ENCODE assay signal across 12 cellular contexts in genomic region chr1:21896652-21897532, GRCh38. TPM values are rescaled to one million over a fixed set of nuclear protein-coding genes. Genes with fewer than 3 reads are reported as not detected.
DNase-seq lines count a peak whose midpoint lies in the region; ATAC-seq and TF ChIP-seq lines count a peak whose summit lies in the region.
"Had no signal": no experiment of that assay in that cellular context is flagged by ENCODE, and none has a peak within 500 bp of the region (broad histone marks: within the 10 kb centered on the region; RNA-seq: fewer than 3 reads in every experiment).

No MANE protein-coding gene starts in this region.

- H3K36me3 Mint-ChIP-seq in osteocyte (ENCODE audit: unreplicated experiment): no peaks in the 10 kb centered on the region
- H3K36me3 Mint-ChIP-seq in activated CD8-positive, alpha-beta T cell treated with anti-CD3 and anti-CD28 coated beads, Interleukin-2, amount 10 ng/mL, durations not matched to agents 7 days and 5 days (ENCODE audit: low read depth): no peaks in the 10 kb centered on the region

- H3K4me3 ChIP-seq in ACC112 (ENCODE audit: low read depth, low read length) (no peak overlapping the region), WERI-Rb-1 (ENCODE audit: low read depth, low read length) (no peak overlapping the region), OCI-LY7 (ENCODE audit: low read depth, low read length, poor library complexity, severe bottlenecking) (no peak overlapping the region)

- H3K9me3 ChIP-seq in WERI-Rb-1 (ENCODE audit: severe bottlenecking) (no peaks in the 10 kb centered on the region), OCI-LY7 (ENCODE audit: low read length) (no peaks in the 10 kb centered on the region)

- no peak overlapping the region for H2AFZ ChIP-seq in ACC112 (ENCODE audit: low read length, unreplicated experiment)
- no peak overlapping the region for H2AFZ ChIP-seq in OCI-LY7 (ENCODE audit: low read length)

- no peaks in the 10 kb centered on the region for H4K20me1 ChIP-seq in OCI-LY7 (ENCODE audit: insufficient read depth, low read length)

- POLR2A ChIA-PET in OCI-LY7 (lab: Charles Lee): interaction anchor here (1.0 kb wide), 1 partner anchor 193 kb away, joined by 3 read pairs; no protein-coding TSS in a partner anchor
- POLR2A ChIA-PET in activated CD8-positive, alpha-beta T cell treated with anti-CD3 and anti-CD28 coated beads, Interleukin-2, amount 10 ng/mL, durations not matched to agents 7 days and 5 days (lab: Charles Lee): no interaction called here

- H3K9me3 Mint-ChIP-seq in osteocyte (ENCODE audit: unreplicated experiment): no peaks in the 10 kb centered on the region
- H3K9me3 Mint-ChIP-seq in activated CD8-positive, alpha-beta T cell treated with anti-CD3 and anti-CD28 coated beads, Interleukin-2, amount 10 ng/mL, durations not matched to agents 7 days and 5 days (ENCODE audit: insufficient read depth): no peaks in the 10 kb centered on the region

- intact Hi-C loops in left ventricle myocardium superior (cut with micrococcal nuclease) (loop anchor here (10.0 kb wide), 1 partner anchor 58 kb away; no protein-coding TSS in a partner anchor), OCI-LY7 (cut with micrococcal nuclease; ENCODE audit: unreplicated experiment) (no loop called here)

- TF ChIP-seq CTCF in WERI-Rb-1 (IDR thresholded peaks at IDR 0.05; ENCODE audit: low read depth, low read length) (no peak), osteocyte (IDR thresholded peaks at IDR 0.05) (no peak), OCI-LY7 (conservative IDR thresholded peaks at IDR 0.05; ENCODE audit: low read length) (no peak)

- H3K27ac Mint-ChIP-seq in osteocyte (ENCODE audit: unreplicated experiment): peak overlapping the region; percentile 80
- no peak overlapping the region for H3K27ac Mint-ChIP-seq in activated CD8-positive, alpha-beta T cell treated with anti-CD3 and anti-CD28 coated beads, Interleukin-2, amount 10 ng/mL, durations not matched to agents 7 days and 5 days

- peak; percentile 83 for ATAC-seq in left ventricle myocardium superior
- ATAC-seq in activated CD8-positive, alpha-beta T cell treated with anti-CD3 and anti-CD28 coated beads, Interleukin-2, amount 10 ng/mL, durations not matched to agents 7 days and 5 days: no peak
- ATAC-seq: stimulated activated naive CD8-positive, alpha-beta T cell treated with anti-CD3 and anti-CD28 coated beads, Interleukin-15, Interleukin-2, amounts not matched to agents 100 U/mL and 50 U/mL, for 24 hours had no signal

- CTCF ChIA-PET in OCI-LY7 (lab: Charles Lee; ENCODE audit: unreplicated experiment): interaction anchor here (0.6 kb wide), 1 partner anchor 188 kb away, joined by 4 read pairs; no protein-coding TSS in a partner anchor
- CTCF ChIA-PET in activated CD8-positive, alpha-beta T cell treated with anti-CD3 and anti-CD28 coated beads, Interleukin-2, amount 10 ng/mL, durations not matched to agents 7 days and 5 days (lab: Charles Lee): no interaction called here

- DNase-seq in WERI-Rb-1: peak; percentile 70
- DNase-seq in left ventricle myocardium superior: peak; percentile 93
- peak; percentile 85 for DNase-seq in osteocyte (ENCODE audit: extremely low spot score, unreplicated experiment)
- no peak for DNase-seq in OCI-LY7 (ENCODE audit: low spot score)
- DNase-seq in HCEC 1CT: no peak
- DNase-seq in activated CD4-positive, alpha-beta T cell treated with anti-CD3 and anti-CD28 coated beads, Interleukin-2, amount 50 U/mL, for 4 hours: no peak
- no peak for DNase-seq in activated CD8-positive, alpha-beta T cell treated with anti-CD3 and anti-CD28 coated beads, Interleukin-2, amount 10 ng/mL, durations not matched to agents 7 days and 5 days
- DNase-seq: activated gamma-delta T cell; retina; stimulated activated naive CD8-positive, alpha-beta T cell treated with anti-CD3 and anti-CD28 coated beads, Interleukin-15, Interleukin-2, amounts not matched to agents 100 U/mL and 50 U/mL, for 24 hours; T-helper 9 cell had no signal

- no peaks in the 10 kb centered on the region for H3K27me3 ChIP-seq in ACC112 (ENCODE audit: insufficient read depth, low read length)
- H3K27me3 ChIP-seq in WERI-Rb-1 (ENCODE audit: insufficient read depth, low read depth, severe bottlenecking): no peaks in the 10 kb centered on the region

- peaks cover 62% of the 10 kb centered on the region for H3K4me1 Mint-ChIP-seq in osteocyte (ENCODE audit: unreplicated experiment)
- H3K4me1 Mint-ChIP-seq in activated CD8-positive, alpha-beta T cell treated with anti-CD3 and anti-CD28 coated beads, Interleukin-2, amount 10 ng/mL, durations not matched to agents 7 days and 5 days (ENCODE audit: low read depth): no peaks in the 10 kb centered on the region

- H3K79me2 ChIP-seq in ACC112 (ENCODE audit: control insufficient read depth, insufficient read depth, low read length, unreplicated experiment) (peaks cover 36% of the 10 kb centered on the region), OCI-LY7 (ENCODE audit: insufficient read depth, low read depth, low read length) (no peaks in the 10 kb centered on the region)

- no peaks in the 10 kb centered on the region for H3K9me2 ChIP-seq in OCI-LY7 (ENCODE audit: insufficient read depth, low read length)

- H3K36me3 ChIP-seq in ACC112 (ENCODE audit: insufficient read depth, low read length) (peaks cover 10% of the 10 kb centered on the region; the same call in 1 of the 2 replicates), WERI-Rb-1 (no peaks in the 10 kb centered on the region; the same call in 1 of the 2 replicates), OCI-LY7 (ENCODE audit: insufficient read depth, low read length) (no peaks in the 10 kb centered on the region)

- no peaks in the 10 kb centered on the region for H3K27me3 Mint-ChIP-seq in osteocyte (ENCODE audit: unreplicated experiment)
- H3K27me3 Mint-ChIP-seq in activated CD8-positive, alpha-beta T cell treated with anti-CD3 and anti-CD28 coated beads, Interleukin-2, amount 10 ng/mL, durations not matched to agents 7 days and 5 days (ENCODE audit: low read depth): no peaks in the 10 kb centered on the region

- H3K4me1 ChIP-seq in ACC112 (ENCODE audit: control insufficient read depth, insufficient read depth, low read length, unreplicated experiment) (peaks cover 54% of the 10 kb centered on the region), OCI-LY7 (ENCODE audit: insufficient read depth, low read length, poor library complexity, severe bottlenecking) (no peaks in the 10 kb centered on the region)

- no peak overlapping the region for H3K4me3 Mint-ChIP-seq in osteocyte (ENCODE audit: unreplicated experiment)
- no peak overlapping the region for H3K4me3 Mint-ChIP-seq in activated CD8-positive, alpha-beta T cell treated with anti-CD3 and anti-CD28 coated beads, Interleukin-2, amount 10 ng/mL, durations not matched to agents 7 days and 5 days

- no peak overlapping the region for H3K4me2 ChIP-seq in OCI-LY7 (ENCODE audit: low read length)

- H3K27ac ChIP-seq in ACC112 (ENCODE audit: low read depth, low read length): peak overlapping the region; percentile 0; the same call in 1 of the 2 replicates
- no peak overlapping the region for H3K27ac ChIP-seq in WERI-Rb-1
- H3K27ac ChIP-seq in OCI-LY7 (ENCODE audit: low read depth, low read length, poor library complexity, severe bottlenecking): no peak overlapping the region

- BruUV-seq in OCI-LY7 (replicated peaks; lab: Mats Ljungman, UMichigan): no TSS peak

RNA-seq across cellular contexts. Expression of gene HSPG2, which starts 40.2 kb away (rescaled TPM):
- 269 TPM for total RNA-seq in left ventricle myocardium superior
- total RNA-seq in osteocyte: 197 and 230 TPM in 2 replicates
- 1.2 and 1.6 TPM in 2 replicates for total RNA-seq in OCI-LY7 (2014; rRNA removed; shearing (Covaris generic))
- 3.5 and 4.7 TPM in 2 replicates for total RNA-seq in OCI-LY7 (2022)
- total RNA-seq in activated CD8-positive, alpha-beta T cell treated with anti-CD3 and anti-CD28 coated beads, Interleukin-2, amount 10 ng/mL, durations not matched to agents 7 days and 5 days: 1 to 10 TPM; 3.2 to 3.8 TPM

Comparison
In these comparisons a context has a peak if more than half of its experiments do, and no peak if none do; other contexts are left out.
1. DNase-seq: peak in WERI-Rb-1 (single experiment), left ventricle myocardium superior (single experiment) and osteocyte (single experiment); none in OCI-LY7 (single experiment), HCEC 1CT (single experiment), activated CD4-positive, alpha-beta T cell treated with anti-CD3 and anti-CD28 coated beads, Interleukin-2, amount 50 U/mL, for 4 hours (0 of 2) and activated CD8-positive, alpha-beta T cell treated with anti-CD3 and anti-CD28 coated beads, Interleukin-2, amount 10 ng/mL, durations not matched to agents 7 days and 5 days (single experiment).
2. RNA of gene HSPG2, which starts 40.2 kb away (total RNA-seq): 269 TPM in left ventricle myocardium superior (single experiment) and 197 to 230 TPM in osteocyte; 1.2 to 4.7 TPM in OCI-LY7 and 3.2 to 3.8 TPM in activated CD8-positive, alpha-beta T cell treated with anti-CD3 and anti-CD28 coated beads, Interleukin-2, amount 10 ng/mL, durations not matched to agents 7 days and 5 days; every median in the first group is over 10 times any median in the second.